In the genomic region with DNA sequence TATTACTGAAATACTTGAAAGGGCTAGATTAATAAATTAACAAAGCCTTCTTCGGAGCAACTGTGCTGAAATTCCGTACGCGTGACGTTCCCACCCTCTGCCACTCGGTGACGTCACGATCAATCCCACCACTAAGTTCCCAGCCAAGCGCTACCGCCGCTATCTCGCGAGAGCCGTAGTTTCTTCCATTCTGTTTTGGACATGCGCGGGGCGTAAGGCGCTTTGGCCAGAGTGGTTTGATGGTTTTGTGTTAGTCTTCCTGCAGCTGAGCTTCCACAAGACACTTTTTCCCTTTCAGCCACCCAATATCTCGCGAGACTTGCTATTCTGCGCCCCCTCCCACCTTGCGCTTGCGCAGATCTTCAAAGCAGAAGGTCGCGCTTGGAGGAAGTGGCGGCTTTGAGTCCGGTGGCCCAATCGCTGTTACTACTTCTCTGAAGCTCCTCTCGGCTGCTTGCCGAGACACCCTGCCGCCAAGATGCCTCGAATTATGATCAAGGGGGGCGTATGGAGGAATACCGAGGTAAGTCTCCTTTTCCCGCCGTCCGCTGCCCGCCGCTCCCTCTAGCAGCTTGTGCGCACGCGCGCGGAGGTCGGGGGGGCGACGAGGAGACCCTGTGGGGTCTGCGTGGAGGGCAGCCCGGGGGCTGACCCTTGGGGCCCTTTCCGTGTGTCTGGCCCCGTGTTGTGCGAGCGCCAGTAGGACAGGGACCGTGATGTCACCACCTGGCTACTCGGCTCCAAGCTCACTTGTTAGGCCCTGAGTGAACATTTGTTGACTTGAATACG, we compare ENCODE assay signal across 8 cellular contexts. TPM values are rescaled to one million over a fixed set of nuclear protein-coding genes. Genes with fewer than 3 reads are reported as not detected.
A peak's percentile ranks its signal among the peaks of the same experiment; 100 is the strongest.
DNase-seq lines count a peak whose midpoint lies in the region; ATAC-seq and TF ChIP-seq lines count a peak whose summit lies in the region.

Gene CDC5L, plus strand, starts transcription at position 361 of the 789 bp plus-strand sequence. Its CDS starts 118 bp downstream, at position 479.

- no peaks in the 10 kb centered on the region for H3K9me3 ChIP-seq in BE2C

- DNase-seq in BE2C = peak; percentile 97
- peak; percentile 93 for DNase-seq in GM19240 (ENCODE audit: insufficient read length, low spot score)
- DNase-seq in NCI-H526 treated with DMSO at 0.1 percent for 48 hours (lab: John Stamatoyannopoulos, UW) = peak; percentile 98
- DNase-seq in activated CD4-positive, alpha-beta T cell treated with anti-CD3 and anti-CD28 coated beads, Interleukin-2, amount 10 ng/mL, durations not matched to agents 24 days and 14 days = peak; percentile 98
- peak; percentile 98 for DNase-seq in coronary artery (ENCODE audit: low spot score)
- DNase-seq in stimulated activated CD4-positive, alpha-beta T cell treated with anti-CD3 and anti-CD28 coated beads, Interleukin-1b, Interleukin-23, amount 100 ng/mL, for 4 hours (ENCODE audit: low read depth in 2 of 2) = peak; percentile 78 to 83

- peaks cover 15% of the 10 kb centered on the region for H3K27me3 Mint-ChIP-seq in activated CD4-positive, alpha-beta T cell treated with anti-CD3 and anti-CD28 coated beads, Interleukin-2, amount 10 ng/mL, durations not matched to agents 24 days and 14 days

- no peaks in the 10 kb centered on the region for H3K27me3 ChIP-seq in BE2C
- H3K27me3 ChIP-seq in layer of hippocampus (ENCODE audit: control insufficient read depth, insufficient read depth, low read length) = no peaks in the 10 kb centered on the region

- H3K4me3 ChIP-seq in BE2C (ENCODE audit: low read depth, low read length) (peak within 1 kb of the TSS; percentile 85), coronary artery (peak within 1 kb of the TSS; percentile 85)

- peaks cover 2% of the 10 kb centered on the region for H3K4me1 ChIP-seq in BE2C

- no peaks in the 10 kb centered on the region for H3K9me3 Mint-ChIP-seq in activated CD4-positive, alpha-beta T cell treated with anti-CD3 and anti-CD28 coated beads, Interleukin-2, amount 10 ng/mL, durations not matched to agents 24 days and 14 days

- H3K36me3 ChIP-seq in BE2C = peaks cover 19% of the 10 kb centered on the region

- peak within 1 kb of the TSS; percentile 98 for H3K27ac Mint-ChIP-seq in activated CD4-positive, alpha-beta T cell treated with anti-CD3 and anti-CD28 coated beads, Interleukin-2, amount 10 ng/mL, durations not matched to agents 24 days and 14 days

- H3K4me3 Mint-ChIP-seq in activated CD4-positive, alpha-beta T cell treated with anti-CD3 and anti-CD28 coated beads, Interleukin-2, amount 10 ng/mL, durations not matched to agents 24 days and 14 days = peak within 1 kb of the TSS; percentile 98

- TF ChIP-seq CTCF in BE2C (IDR thresholded peaks at IDR 0.05; ENCODE audit: low read depth, low read length) (no peak), coronary artery (IDR thresholded peaks at IDR 0.05) (peak; percentile 13)

- peaks cover 31% of the 10 kb centered on the region for H3K36me3 Mint-ChIP-seq in activated CD4-positive, alpha-beta T cell treated with anti-CD3 and anti-CD28 coated beads, Interleukin-2, amount 10 ng/mL, durations not matched to agents 24 days and 14 days (ENCODE audit: low read depth)

- peak; percentile 87 for ATAC-seq in HG03460 (IDR thresholded peaks at IDR 0.05; ENCODE audit: unreplicated experiment)

- H3K4me1 Mint-ChIP-seq in activated CD4-positive, alpha-beta T cell treated with anti-CD3 and anti-CD28 coated beads, Interleukin-2, amount 10 ng/mL, durations not matched to agents 24 days and 14 days = peaks cover 32% of the 10 kb centered on the region

- H3K27ac ChIP-seq in coronary artery = peak within 1 kb of the TSS; percentile 91 to 95
- peak within 1 kb of the TSS; percentile 91 for H3K27ac ChIP-seq in layer of hippocampus (ENCODE audit: low read depth, low read length)

- intact Hi-C loops in activated CD4-positive, alpha-beta T cell treated with anti-CD3 and anti-CD28 coated beads, Interleukin-2, amount 10 ng/mL, durations not matched to agents 24 days and 14 days (cut with micrococcal nuclease) = loop anchor here (1.0 to 2.0 kb wide), 4 partner anchors 13 to 261 kb away; partner anchors contain the start of gene AARS2

RNA-seq across cellular contexts. Expression of gene CDC5L, which starts in this region (rescaled TPM):
- polyA plus RNA-seq in BE2C (2012; ENCODE audit: insufficient read depth, insufficient read length, low read depth) = 11.9 TPM
- 25.5 and 26.5 TPM in 2 replicates for total RNA-seq in activated CD4-positive, alpha-beta T cell treated with anti-CD3 and anti-CD28 coated beads, Interleukin-2, amount 10 ng/mL, durations not matched to agents 24 days and 14 days

Comparison
In these comparisons a context has a peak if more than half of its experiments do, and no peak if none do; other contexts are left out.
1. Peak in every context shown above with its lines: DNase-seq, ATAC-seq, H3K4me3 ChIP-seq and H3K27ac ChIP-seq.